In the genomic region with DNA sequence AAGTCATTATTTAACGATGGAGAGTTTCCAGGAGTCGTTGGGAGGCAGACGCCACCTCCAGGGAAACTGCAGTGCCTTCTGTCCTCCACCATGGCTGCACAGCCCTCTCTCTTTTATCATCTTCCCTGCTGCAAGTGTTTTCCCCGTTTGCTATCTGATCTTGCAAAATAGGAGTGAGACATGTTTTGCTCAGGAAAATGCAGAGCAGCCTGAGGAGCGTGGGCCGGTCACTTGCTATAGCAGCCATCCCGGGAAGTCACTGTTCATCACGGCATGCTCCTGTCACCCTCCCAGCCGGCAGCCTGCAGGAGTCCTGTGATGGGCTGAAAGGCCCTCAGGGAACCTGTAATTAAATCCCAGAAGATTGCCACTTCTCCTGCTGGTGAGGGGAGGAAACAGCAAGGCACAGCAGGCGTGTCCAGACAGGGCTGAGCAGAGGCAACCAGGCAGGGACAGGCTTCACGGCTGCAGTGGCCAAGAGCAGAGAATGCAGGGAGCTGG, we compare ENCODE assay signal across 9 cellular contexts.
DNase-seq lines count a peak whose midpoint lies in the region; ATAC-seq and TF ChIP-seq lines count a peak whose summit lies in the region.
"Had no signal": no experiment of that assay in that cellular context is flagged by ENCODE, and none has a peak within 500 bp of the region (broad histone marks: within the 10 kb centered on the region; RNA-seq: fewer than 3 reads in every experiment).

No MANE protein-coding gene starts in this region.

- H3K4me1 Mint-ChIP-seq in HFFc6 (ENCODE audit: low read depth) = peaks cover 9% of the 10 kb centered on the region; the same call in 1 of the 2 replicates

- H3K27ac Mint-ChIP-seq in HFFc6 = no peak overlapping the region

- peaks cover 16% of the 10 kb centered on the region for H3K27me3 Mint-ChIP-seq in HFFc6 (ENCODE audit: insufficient read depth)

- DNase-seq in HFFc6 = peak; percentile 7
- DNase-seq in NCI-H526 treated with DMSO at 0.1 percent for 48 hours (lab: John Stamatoyannopoulos, UW) = peak; percentile 30
- DNase-seq in dorsolateral prefrontal cortex = peak in 9 of 10 donors; percentile 29 to 81 (median 68)
- peak; percentile 36 for DNase-seq in putamen (ENCODE audit: low spot score)
- DNase-seq in GM10266 (ENCODE audit: extremely low spot score) = no peak
- no peak for DNase-seq in KG1 (lab: John Stamatoyannopoulos, UW)
- no peak for DNase-seq in OCI-M2 (lab: John Stamatoyannopoulos, UW; ENCODE audit: unreplicated experiment)

- no peak overlapping the region for H3K4me3 ChIP-seq in dorsolateral prefrontal cortex

- peaks cover 0 to 3% (median 0%) of the 10 kb centered on the region in 45 donors for H3K27me3 ChIP-seq in dorsolateral prefrontal cortex

- TF ChIP-seq CTCF in HFFc6 (IDR thresholded peaks at IDR 0.05) = peak; percentile 43; the same call in 1 of the 2 replicates
- peak in 24 of 56 donors; percentile 9 to 48 (median 22) for TF ChIP-seq CTCF in dorsolateral prefrontal cortex (IDR thresholded peaks at IDR 0.05 in 54 of 56, conservative IDR thresholded peaks at IDR 0.05 in 2 of 56; ENCODE audit: low read depth in 1 of 56, partially characterized antibody in 56 of 56)
- no peak for TF ChIP-seq CTCF in GM10266 (IDR thresholded peaks at IDR 0.05; ENCODE audit: control insufficient read depth, insufficient read depth, low read depth, missing control alignments)

- intact Hi-C loops in dorsolateral prefrontal cortex (cut with DNase I) = no loop called here

- no peaks in the 10 kb centered on the region for H3K9me3 Mint-ChIP-seq in HFFc6

- H3K27ac ChIP-seq in dorsolateral prefrontal cortex = peak overlapping the region in 41 of 59 donors; percentile 6 to 79 (median 51)
- H3K27ac ChIP-seq: neutrophil had no signal

- no peaks in the 10 kb centered on the region for H3K36me3 Mint-ChIP-seq in HFFc6 (ENCODE audit: low read depth)

- no peak for ATAC-seq in HG03175 (IDR thresholded peaks at IDR 0.05; ENCODE audit: unreplicated experiment)

- H3K4me3 Mint-ChIP-seq in HFFc6 = no peak overlapping the region

Comparison
In these comparisons a context has a peak if more than half of its experiments do, and no peak if none do; other contexts are left out.
1. DNase-seq: peak in HFFc6 (single experiment), NCI-H526 treated with DMSO at 0.1 percent for 48 hours (single experiment), dorsolateral prefrontal cortex (9 of 10) and putamen (single experiment); none in GM10266 (single experiment), KG1 (single experiment) and OCI-M2 (single experiment).